In the genomic region with DNA sequence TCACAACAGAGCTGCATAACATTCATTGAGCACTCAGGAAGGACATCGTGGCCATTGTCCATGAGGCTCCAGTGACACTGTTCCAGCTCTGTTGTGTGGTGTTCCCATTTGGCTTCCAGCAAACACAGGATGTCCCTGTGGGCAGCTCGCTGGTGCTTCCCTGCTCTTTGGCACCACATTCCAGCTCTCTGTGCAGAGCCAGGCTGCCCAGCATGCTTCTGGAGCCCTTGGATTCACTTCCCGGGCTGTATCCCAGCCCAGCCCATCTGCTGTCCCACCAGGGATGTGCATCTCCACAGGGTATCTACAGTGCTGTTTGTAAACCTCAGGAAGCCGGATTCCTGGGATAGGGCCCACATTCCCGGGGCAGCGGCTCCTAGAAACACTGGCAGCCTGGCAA, we compare ENCODE assay signal across 22 cellular contexts. TPM values are rescaled to one million over a fixed set of nuclear protein-coding genes. Genes with fewer than 3 reads are reported as not detected.
DNase-seq lines count a peak whose midpoint lies in the region; ATAC-seq and TF ChIP-seq lines count a peak whose summit lies in the region.
"Had no signal": no experiment of that assay in that cellular context is flagged by ENCODE, and none has a peak within 500 bp of the region (broad histone marks: within the 10 kb centered on the region; RNA-seq: fewer than 3 reads in every experiment).

No MANE protein-coding gene starts in this region.

- TF ChIP-seq POLR2A in stomach (IDR thresholded peaks at IDR 0.05) = no peak

- H3K9me3 ChIP-seq in heart right ventricle = no peaks in the 10 kb centered on the region
- H3K9me3 ChIP-seq in endodermal cell (ENCODE audit: control insufficient read depth, low read length) = no peaks in the 10 kb centered on the region
- no peaks in the 10 kb centered on the region for H3K9me3 ChIP-seq in stomach
- H3K9me3 ChIP-seq: neutrophil had no signal

- 27 to 32% methylated on average over 6 of the region's 6 CpGs for WGBS in heart right ventricle, 2 donors
- 62 to 76% methylated on average over 6 of the region's 6 CpGs for WGBS in endodermal cell (ENCODE audit: insufficient coverage in 1 of 2, insufficient read length in 1 of 2), 2 experiments
- WGBS in stomach, 5 donors = 36 to 55% (median 40%) methylated on average over 5 to 6 of the region's 6 CpGs

- H3K4me1 Mint-ChIP-seq in endodermal cell = peaks cover 22% of the 10 kb centered on the region

- H3K27ac Mint-ChIP-seq in endodermal cell = no peak overlapping the region
- H3K27ac Mint-ChIP-seq: activated naive CD4-positive, alpha-beta T cell treated with anti-CD3 and anti-CD28 coated beads, Interleukin-2, amount 50 U/mL, for 72 hours; CD8-positive, alpha-beta T cell; mesothelial cell of epicardium had no signal

- DNase-seq in ELF-1 (ENCODE audit: low read depth, low spot score) = peak; percentile 45
- DNase-seq in NCI-H446 treated with DMSO at 0.1 percent for 48 hours (lab: John Stamatoyannopoulos, UW) = peak; percentile 45
- no peak for DNase-seq in heart right ventricle
- DNase-seq in posterior vena cava (ENCODE audit: low spot score) = peak; percentile 36
- no peak for DNase-seq in endodermal cell
- no peak for DNase-seq in stomach
- DNase-seq in brain microvascular endothelial cell = no peak
- DNase-seq: activated CD4-positive, alpha-beta T cell treated with anti-CD3 and anti-CD28 coated beads for 1 hour; CD8-positive, alpha-beta T cell; foreskin fibroblast; kidney glomerular epithelial cell; NCI-H2171 treated with DMSO at 0.1 percent for 48 hours; NCI-H748 treated with DMSO at 0.1 percent for 48 hours; retina had no signal

- H3K9me3 Mint-ChIP-seq in endodermal cell = no peaks in the 10 kb centered on the region
- H3K9me3 Mint-ChIP-seq: activated naive CD4-positive, alpha-beta T cell treated with anti-CD3 and anti-CD28 coated beads, Interleukin-2, amount 50 U/mL, for 72 hours; CD8-positive, alpha-beta T cell; mesothelial cell of epicardium had no signal

- intact Hi-C loops in heart right ventricle (cut with DNase I) (no loop called here), posterior vena cava (cut with DNase I) (no loop called here), stomach (cut with DNase I; ENCODE audit: low total_unique reads) (no loop called here)

- in situ Hi-C loops in brain microvascular endothelial cell (cut with HindIII; ENCODE audit: low pct_ligation_motif_present, low sequenced_read_pairs) = no loop called here

- H3K36me3 ChIP-seq in heart right ventricle (no peaks in the 10 kb centered on the region), endodermal cell (ENCODE audit: control insufficient read depth, insufficient read depth, low read length) (no peaks in the 10 kb centered on the region), stomach (no peaks in the 10 kb centered on the region), brain microvascular endothelial cell (replicated peaks) (no peaks in the 10 kb centered on the region)
- H3K36me3 ChIP-seq: neutrophil had no signal

- H3K4me3 Mint-ChIP-seq in endodermal cell = no peak overlapping the region
- H3K4me3 Mint-ChIP-seq: CD8-positive, alpha-beta T cell; mesothelial cell of epicardium had no signal

- ATAC-seq in heart right ventricle (peak in 5 of 8 donors; percentile 21 to 79 (median 31)), HG03469 (IDR thresholded peaks at IDR 0.05; ENCODE audit: unreplicated experiment) (no peak)
- ATAC-seq: activated naive CD4-positive, alpha-beta T cell treated with anti-CD3 and anti-CD28 coated beads, Interleukin-2, amount 50 U/mL, for 72 hours; CD8-positive, alpha-beta T cell had no signal

- no peak for TF ChIP-seq CTCF in heart right ventricle (IDR thresholded peaks at IDR 0.05)
- no peak for TF ChIP-seq CTCF in endodermal cell (conservative IDR thresholded peaks at IDR 0.05)
- no peak for TF ChIP-seq CTCF in stomach (IDR thresholded peaks at IDR 0.05)
- TF ChIP-seq CTCF in brain microvascular endothelial cell (IDR thresholded peaks at IDR 0.05; ENCODE audit: low read depth, low read length, missing control alignments) = no peak

- H3K36me3 Mint-ChIP-seq in endodermal cell (ENCODE audit: low read depth) = no peaks in the 10 kb centered on the region
- H3K36me3 Mint-ChIP-seq: activated naive CD4-positive, alpha-beta T cell treated with anti-CD3 and anti-CD28 coated beads, Interleukin-2, amount 50 U/mL, for 72 hours; CD8-positive, alpha-beta T cell; mesothelial cell of epicardium had no signal

- peak overlapping the region in 1 of 10 donors; percentile 14 for H3K27ac ChIP-seq in heart right ventricle
- no peak overlapping the region for H3K27ac ChIP-seq in endodermal cell (ENCODE audit: low read depth, low read length)
- H3K27ac ChIP-seq in stomach = no peak overlapping the region
- H3K27ac ChIP-seq in brain microvascular endothelial cell = no peak overlapping the region
- H3K27ac ChIP-seq: neutrophil had no signal

- peaks cover 0 to 22% (median 7%) of the 10 kb centered on the region in 9 donors for H3K4me1 ChIP-seq in heart right ventricle
- H3K4me1 ChIP-seq in endodermal cell (ENCODE audit: control insufficient read depth, insufficient read depth, low read length) = peaks cover 14% of the 10 kb centered on the region
- peaks cover 0 to 14% (median 1%) of the 10 kb centered on the region in 4 donors for H3K4me1 ChIP-seq in stomach

- H3K9ac ChIP-seq in endodermal cell (ENCODE audit: extremely low read depth, low read length, poor library complexity, severe bottlenecking) = no peak overlapping the region

- no peak for TF ChIP-seq EP300 in stomach (IDR thresholded peaks at IDR 0.05)

- H3K27me3 ChIP-seq in heart right ventricle = peaks cover 0 to 13% (median 0%) of the 10 kb centered on the region in 7 donors
- H3K27me3 ChIP-seq in endodermal cell (ENCODE audit: control insufficient read depth, insufficient read depth, low read length, poor library complexity, severe bottlenecking) = no peaks in the 10 kb centered on the region
- H3K27me3 ChIP-seq in stomach = peaks cover 0 to 21% (median 0%) of the 10 kb centered on the region in 3 donors
- H3K27me3 ChIP-seq in brain microvascular endothelial cell (replicated peaks) = peaks cover 9% of the 10 kb centered on the region
- H3K27me3 ChIP-seq: neutrophil had no signal

- no peaks in the 10 kb centered on the region for H3K27me3 Mint-ChIP-seq in endodermal cell (ENCODE audit: insufficient read depth)

- no peak overlapping the region for H3K4me3 ChIP-seq in heart right ventricle
- no peak overlapping the region for H3K4me3 ChIP-seq in endodermal cell (ENCODE audit: low read length)
- H3K4me3 ChIP-seq in stomach = no peak overlapping the region
- H3K4me3 ChIP-seq in brain microvascular endothelial cell (ENCODE audit: low read depth, low read length) = no peak overlapping the region

RNA-seq across cellular contexts. Expression of gene CTCFL, which starts 57.2 kb away (rescaled TPM):
- total RNA-seq in heart right ventricle = not detected
- polyA plus RNA-seq in heart right ventricle = not detected
- total RNA-seq in posterior vena cava = not detected
- total RNA-seq in endodermal cell = 1 to 10 TPM in 1 of 2 donors, under 1 TPM in 1; 0.33 to 1.4 TPM
- polyA plus RNA-seq in endodermal cell (2013, experiment 1 of 2) = 0.28 TPM
- polyA plus RNA-seq in endodermal cell (2013, experiment 2 of 2) = 0.46 TPM
- total RNA-seq in stomach = not detected
- polyA plus RNA-seq in stomach = not detected
- total RNA-seq: activated CD8-positive, alpha-beta memory T cell treated with anti-CD3 and anti-CD28 coated beads for 36 hours; activated naive CD4-positive, alpha-beta T cell treated with anti-CD3 and anti-CD28 coated beads, Interleukin-2, amount 50 U/mL, for 72 hours; CD8-positive, alpha-beta T cell; endothelial cell of umbilical vein; MCF 10A; RPMI7951 had no signal
- polyA plus RNA-seq: endothelial cell of umbilical vein had no signal

Comparison
In these comparisons a context has a peak if more than half of its experiments do, and no peak if none do; other contexts are left out.
1. DNase-seq: peak in ELF-1 (single experiment), NCI-H446 treated with DMSO at 0.1 percent for 48 hours (single experiment) and posterior vena cava (single experiment); none in heart right ventricle (0 of 2), endodermal cell (single experiment), stomach (single experiment) and brain microvascular endothelial cell (single experiment).